8 cellular contexts compared by ENCODE assay signal in genomic region chr12:33718631-33719030, GRCh38.
"Had no signal": no experiment of that assay in that cellular context is flagged by ENCODE, and none has a peak within 500 bp of the region (broad histone marks: within the 10 kb centered on the region; RNA-seq: fewer than 3 reads in every experiment).

No MANE protein-coding gene starts in this region.

- ATAC-seq: GM23338 had no signal

- FAIRE-seq: H1, H54, HTR-8/SVneo had no signal

- H3K4me2 ChIP-seq: GM23338 had no signal

- H3K4me3 ChIP-seq: GM23338 had no signal

- DNase-seq: H9, HCEC 1CT, IMR-90, KBM-7 had no signal
